ENCODE assay signal across 1 cellular context in genomic region chr2:134132487-134132857, GRCh38.
TF ChIP-seq lines count a peak whose summit lies in the region.

No MANE protein-coding gene starts in this region.

TF ChIP-seq in K562, 482 proteins besides CTCF, POLR2A, EP300 and RAD21 (continued from another document and continues in another):
- TF ChIP-seq GTF2B (IDR thresholded peaks at IDR 0.05; ENCODE audit: extremely low read depth, insufficient read length) (no peak), FOXJ3 (CRISPR knock-in tag; IDR thresholded peaks at IDR 0.05) (peak; percentile 54; the same call in 1 of the 2 replicates), NFE2L1 (tag; IDR thresholded peaks at IDR 0.05; ENCODE audit: borderline replicate concordance, low read depth) (no peak), NBN (IDR thresholded peaks at IDR 0.05; ENCODE audit: low read depth) (peak; percentile 54; the same call in 1 of the 2 replicates), NFE2 (IDR thresholded peaks at IDR 0.05; ENCODE audit: low read depth) (no peak), FIP1L1 (IDR thresholded peaks at IDR 0.05; ENCODE audit: low read depth, low read length, poor library complexity, severe bottlenecking) (no peak), TRIM28 (IDR thresholded peaks at IDR 0.05) (no peak), CREB1 (IDR thresholded peaks at IDR 0.05) (no peak), CREB1 (CRISPR knock-in tag; IDR thresholded peaks at IDR 0.05) (no peak), ZNF668 (CRISPR knock-in tag; IDR thresholded peaks at IDR 0.05) (no peak), ZNF175 (CRISPR knock-in tag; IDR thresholded peaks at IDR 0.05; ENCODE audit: low read depth) (0 out of 2 replicates have a peak, but pooled peaks have one; percentile 27), GABPA (tag; conservative IDR thresholded peaks at IDR 0.05; ENCODE audit: low read depth) (no peak), KDM1A (IDR thresholded peaks at IDR 0.05) (peak; percentile 46 to 60), ZNF174 (CRISPR knock-in tag; IDR thresholded peaks at IDR 0.05) (no peak), CEBPB (tag; IDR thresholded peaks at IDR 0.05) (peak; percentile 49), ZNF699 (CRISPR knock-in tag; IDR thresholded peaks at IDR 0.05; ENCODE audit: insufficient replicate concordance) (no peak), PTTG1 (tag; IDR thresholded peaks at IDR 0.05; ENCODE audit: low read depth) (0 out of 2 replicates have a peak, but pooled peaks have one; percentile 38), FUS (optimal IDR thresholded peaks at IDR 0.05; ENCODE audit: low read depth, low read length) (no peak), SLC30A9 (CRISPR knock-in tag; IDR thresholded peaks at IDR 0.05) (no peak), SMAD3 (CRISPR knock-in tag; conservative IDR thresholded peaks at IDR 0.05) (no peak), ZNF561 (CRISPR knock-in tag; conservative IDR thresholded peaks at IDR 0.05) (no peak), THRB (CRISPR knock-in tag; conservative IDR thresholded peaks at IDR 0.05) (no peak), ESRRB (CRISPR knock-in tag; IDR thresholded peaks at IDR 0.05; ENCODE audit: borderline replicate concordance) (no peak), GTF2E2 (tag; IDR thresholded peaks at IDR 0.05) (no peak), CCNT2 (IDR thresholded peaks at IDR 0.05; ENCODE audit: borderline replicate concordance, extremely low read depth, insufficient read length, low read depth, low read length) (no peak), CBX2 (IDR thresholded peaks at IDR 0.05; ENCODE audit: insufficient read depth, low read length, poor library complexity, severe bottlenecking) (no peak), E2F6 (IDR thresholded peaks at IDR 0.05; ENCODE audit: borderline replicate concordance in 1 of 2, extremely low read depth in 1 of 2, insufficient read depth in 1 of 2, insufficient read length in 1 of 2, low read depth in 1 of 2, low read length in 1 of 2, poor library complexity in 1 of 2, severe bottlenecking in 1 of 2) (no peak), ARID4B (CRISPR knock-in tag; IDR thresholded peaks at IDR 0.05) (no peak), MBD1 (CRISPR knock-in tag; IDR thresholded peaks at IDR 0.05) (no peak), ZC3H4 (CRISPR knock-in tag; IDR thresholded peaks at IDR 0.05; ENCODE audit: borderline replicate concordance) (no peak), TRIM24 (IDR thresholded peaks at IDR 0.05) (peak; percentile 18 to 54; a peak in 2 of 4 replicates), ZBTB43 (CRISPR knock-in tag; IDR thresholded peaks at IDR 0.05) (no peak), TSHZ1 (CRISPR knock-in tag; IDR thresholded peaks at IDR 0.05) (no peak), ZBTB40 (IDR thresholded peaks at IDR 0.05) (peak; percentile 100), ZBTB40 (CRISPR knock-in tag; IDR thresholded peaks at IDR 0.05) (peak; percentile 99)
